9 cellular contexts compared by ENCODE assay signal in genomic region chr1:153944822-153945117, GRCh38. TPM values are rescaled to one million over a fixed set of nuclear protein-coding genes. Genes with fewer than 3 reads are reported as not detected.
DNase-seq lines count a peak whose midpoint lies in the region; ATAC-seq, FAIRE-seq and TF ChIP-seq lines count a peak whose summit lies in the region.
"Had no signal": no experiment of that assay in that cellular context is flagged by ENCODE, and none has a peak within 500 bp of the region (broad histone marks: within the 10 kb centered on the region; RNA-seq: fewer than 3 reads in every experiment).

No MANE protein-coding gene starts in this region.

- 82% methylated on average over 3 of the region's 3 CpGs for WGBS in A549 (ENCODE audit: missing lambda C conversion rate)
- WGBS in HUES64, result 91% methylated on average over 3 of the region's 3 CpGs

- H3K4me3 ChIP-seq in A549 (peak overlapping the region; percentile 99), HUES64 (ENCODE audit: low read length) (peak overlapping the region; percentile 97; the same call in 1 of the 2 replicates)

- H3K9me3 Mint-ChIP-seq in brain (no peaks in the 10 kb centered on the region), naive B cell (peaks cover 0 to 2% (median 0%) of the 10 kb centered on the region in 7 donors)

- H3K27ac ChIP-seq in A549 (peak overlapping the region; percentile 98 to 99; a peak in 4 of 6 replicates), HUES64 (ENCODE audit: low read depth, low read length) (no peak overlapping the region)

- H3K4me2 ChIP-seq in A549, result peak overlapping the region; percentile 89

- peaks cover 53% of the 10 kb centered on the region for H3K36me3 ChIP-seq in HUES64 (ENCODE audit: insufficient read depth, low read length)

- peaks cover 3% of the 10 kb centered on the region for H3K27me3 Mint-ChIP-seq in brain
- H3K27me3 Mint-ChIP-seq in naive B cell, result peaks cover 0 to 4% (median 0%) of the 10 kb centered on the region in 3 donors

- H3K9me3 ChIP-seq in A549, result no peaks in the 10 kb centered on the region
- H3K9me3 ChIP-seq in HUES64 (ENCODE audit: insufficient read depth, low read depth, low read length), result no peaks in the 10 kb centered on the region

- no peaks in the 10 kb centered on the region for H3K27me3 ChIP-seq in HUES64 (ENCODE audit: insufficient read depth, low read length)

- H3K4me1 Mint-ChIP-seq in brain, result peaks cover 19% of the 10 kb centered on the region
- peaks cover 49 to 63% (median 56%) of the 10 kb centered on the region in 3 donors for H3K4me1 Mint-ChIP-seq in naive B cell

- CTCF ChIA-PET in A549 (lab: Yijun Ruan, JAX), result interaction anchor here (0.9 to 5.8 kb wide), 12 partner anchors 9 to 411 kb away, joined by 3 to 75 read pairs (median 6); partner anchors contain the start of genes CREB3L4, CRTC2, RAB13 and SLC39A1

- H3K4me1 ChIP-seq in A549, result peaks cover 16% of the 10 kb centered on the region
- H3K4me1 ChIP-seq in HUES64 (ENCODE audit: insufficient read depth, low read length), result no peaks in the 10 kb centered on the region; the same call in 1 of the 2 replicates

- POLR2A ChIA-PET in A549 (lab: Yijun Ruan, JAX), result interaction anchor here (1.1 to 1.8 kb wide), 3 partner anchors 15 to 33 kb away, joined by 3 to 7 read pairs (median 5); partner anchors contain the start of genes GATAD2B and JTB

- FAIRE-seq in A549 (lab: Jason Lieb, UNC), result no peak
- FAIRE-seq: endometrium had no signal

- TF ChIP-seq CTCF in A549 (IDR thresholded peaks at IDR 0.05) (no peak), brain (conservative IDR thresholded peaks at IDR 0.05) (no peak)

- H3K4me3 Mint-ChIP-seq in brain, result peak overlapping the region; percentile 90 to 94 (median 91)
- H3K4me3 Mint-ChIP-seq in naive B cell, result peak overlapping the region; percentile 85 to 99 (median 96)

- no peak for TF ChIP-seq POLR2A in A549 (IDR thresholded peaks at IDR 0.05; ENCODE audit: low read length)

- ATAC-seq in A549 (no peak), naive B cell (ENCODE audit: low read depth in 2 of 2) (no peak), GM21737 (IDR thresholded peaks at IDR 0.05; ENCODE audit: unreplicated experiment) (no peak)

- no peak overlapping the region for H3K9ac ChIP-seq in HUES64 (ENCODE audit: low read depth, low read length)

- H3K27ac Mint-ChIP-seq in brain (peak overlapping the region; percentile 10 to 98 (median 90)), naive B cell (peak overlapping the region; percentile 98 to 100 (median 100))

- TF ChIP-seq RAD21 in A549 (conservative IDR thresholded peaks at IDR 0.05 in 1 of 2, IDR thresholded peaks at IDR 0.05 in 1 of 2), result no peak

- DNase-seq in A549 (ENCODE audit: low read depth in 1 of 2, low spot score in 1 of 2), result no peak
- no peak for DNase-seq in naive B cell
- no peak for DNase-seq in mucosa of gallbladder (ENCODE audit: low spot score)
- DNase-seq in T1000 (lab: John Stamatoyannopoulos, UW), result no peak
- DNase-seq in inferior parietal cortex (ENCODE audit: extremely low spot score), result no peak

- no peak for TF ChIP-seq EP300 in A549 (IDR thresholded peaks at IDR 0.05)

- H3K36me3 Mint-ChIP-seq in brain (peaks cover 16% of the 10 kb centered on the region), naive B cell (peaks cover 0 to 12% of the 10 kb centered on the region in 2 donors)

TF ChIP-seq in A549, 52 proteins besides CTCF, POLR2A, EP300 and RAD21:
- TF ChIP-seq EHMT2 (IDR thresholded peaks at IDR 0.05; ENCODE audit: low read depth), result no peak
- no peak for TF ChIP-seq ZFP36 (IDR thresholded peaks at IDR 0.05; ENCODE audit: borderline replicate concordance, partially characterized antibody)
- no peak for TF ChIP-seq TFCP2L1 (CRISPR knock-in tag; IDR thresholded peaks at IDR 0.05)
TF ChIP-seq in A549: peak in this region for 0.

RNA-seq across cellular contexts. Expression of gene DENND4B, which starts 1.7 kb away (rescaled TPM):
- polyA plus RNA-seq in A549 (2011; rRNA removed) (18.7 and 24.1 TPM in 2 replicates), A549 (2017; fragmentation: RNase III; extraction: RNeasy Plus Mini Kit Qiagen cat#74134 plus additional on column Dnase treatment) (37.0 to 44.0 TPM (median 43.3 TPM) in 3 replicates), brain (ENCODE audit: insufficient read depth, low read depth, low replicate concordance) (27.6 TPM), naive B cell (ENCODE audit: low read depth in 6 of 6) (10 to 100 TPM in 5 of 6 donors, 1 to 10 TPM in 1; 6.5 to 52.8 (median 29.7) TPM)
- 35.9 and 47.7 TPM in 2 replicates for polyA plus RNA-seq in A549 (2012; cell fraction: cytosol; rRNA removed)
- polyA plus RNA-seq in A549 (2012; cell fraction: nucleus; rRNA removed), result 219 and 307 TPM in 2 replicates
- 32.5 and 43.4 TPM in 2 replicates for polyA minus RNA-seq in A549 (2011; rRNA and poly(A)+ RNA removed)
- 25.4 TPM for polyA plus RNA-seq in HUES64 (2013, experiment 1 of 2)
- 23.6 TPM for polyA plus RNA-seq in HUES64 (2013, experiment 2 of 2)
- total RNA-seq in mucosa of gallbladder, result 65.2 TPM

RNA-seq across cellular contexts. Expression of gene CRTC2, which starts 13.6 kb away (rescaled TPM):
- 19.7 and 23.9 TPM in 2 replicates for polyA plus RNA-seq in A549 (2011; rRNA removed)
- polyA plus RNA-seq in A549 (2012; cell fraction: cytosol; rRNA removed), result 18.3 and 23.3 TPM in 2 replicates
- polyA plus RNA-seq in A549 (2012; cell fraction: nucleus; rRNA removed), result 48.0 and 61.6 TPM in 2 replicates
- 19.1 to 22.3 TPM (median 21.6 TPM) in 3 replicates for polyA plus RNA-seq in A549 (2017; fragmentation: RNase III; extraction: RNeasy Plus Mini Kit Qiagen cat#74134 plus additional on column Dnase treatment)
- 55.1 and 61.7 TPM in 2 replicates for polyA minus RNA-seq in A549 (2011; rRNA and poly(A)+ RNA removed)
- polyA plus RNA-seq in HUES64 (2013, experiment 1 of 2), result 15.1 TPM
- 15.8 TPM for polyA plus RNA-seq in HUES64 (2013, experiment 2 of 2)
- polyA plus RNA-seq in brain (ENCODE audit: insufficient read depth, low read depth, low replicate concordance), result 39.3 TPM
- 10 to 100 TPM; 24.6 to 59.8 (median 35.8) TPM for polyA plus RNA-seq in naive B cell (ENCODE audit: low read depth in 6 of 6)
- total RNA-seq in mucosa of gallbladder, result 60.6 TPM

RNA-seq across cellular contexts. Expression of gene SLC39A1, which starts 18.6 kb away (rescaled TPM):
- polyA plus RNA-seq in A549 (2011; rRNA removed) (80.6 and 90.8 TPM in 2 replicates), A549 (2017; fragmentation: RNase III; extraction: RNeasy Plus Mini Kit Qiagen cat#74134 plus additional on column Dnase treatment) (95.6 to 108 TPM (median 104 TPM) in 3 replicates), brain (ENCODE audit: insufficient read depth, low read depth, low replicate concordance) (52.2 TPM), naive B cell (ENCODE audit: low read depth in 6 of 6) (10 to 100 TPM; 36.0 to 66.7 (median 52.6) TPM)
- polyA plus RNA-seq in A549 (2012; cell fraction: cytosol; rRNA removed), result 87.4 and 122 TPM in 2 replicates
- 92.1 and 95.1 TPM in 2 replicates for polyA plus RNA-seq in A549 (2012; cell fraction: nucleus; rRNA removed)
- polyA minus RNA-seq in A549 (2011; rRNA and poly(A)+ RNA removed), result 58.9 and 67.1 TPM in 2 replicates
- 148 TPM for polyA plus RNA-seq in HUES64 (2013, experiment 1 of 2)
- polyA plus RNA-seq in HUES64 (2013, experiment 2 of 2), result 147 TPM
- 119 TPM for total RNA-seq in mucosa of gallbladder

RNA-seq across cellular contexts. Expression of gene GATAD2B, which starts 22.0 kb away (rescaled TPM):
- polyA plus RNA-seq in A549 (2011; rRNA removed), result 4.9 and 11.5 TPM in 2 replicates
- polyA plus RNA-seq in A549 (2012; cell fraction: cytosol; rRNA removed), result 3.1 and 4.9 TPM in 2 replicates
- polyA plus RNA-seq in A549 (2012; cell fraction: nucleus; rRNA removed), result 5.6 and 6.4 TPM in 2 replicates
- 7.2 to 8.9 TPM (median 8.2 TPM) in 3 replicates for polyA plus RNA-seq in A549 (2017; fragmentation: RNase III; extraction: RNeasy Plus Mini Kit Qiagen cat#74134 plus additional on column Dnase treatment)
- polyA minus RNA-seq in A549 (2011; rRNA and poly(A)+ RNA removed), result 21.4 and 32.9 TPM in 2 replicates
- 13.0 TPM for polyA plus RNA-seq in HUES64 (2013, experiment 1 of 2)
- 14.2 TPM for polyA plus RNA-seq in HUES64 (2013, experiment 2 of 2)
- polyA plus RNA-seq in brain (ENCODE audit: insufficient read depth, low read depth, low replicate concordance), result 29.4 TPM
- 1 to 10 TPM; 4.0 to 7.0 (median 5.1) TPM for polyA plus RNA-seq in naive B cell (ENCODE audit: low read depth in 6 of 6)
- total RNA-seq in mucosa of gallbladder, result 42.5 TPM

RNA-seq across cellular contexts. Expression of gene CREB3L4, which starts 22.9 kb away (rescaled TPM):
- polyA plus RNA-seq in A549 (2011; rRNA removed) (14.3 and 18.0 TPM in 2 replicates), A549 (2017; fragmentation: RNase III; extraction: RNeasy Plus Mini Kit Qiagen cat#74134 plus additional on column Dnase treatment) (6.5 to 11.7 TPM (median 10.1 TPM) in 3 replicates), brain (ENCODE audit: insufficient read depth, low read depth, low replicate concordance) (44.9 TPM), naive B cell (ENCODE audit: low read depth in 6 of 6) (10 to 100 TPM; 12.2 to 16.9 (median 15.6) TPM)
- 13.4 and 15.5 TPM in 2 replicates for polyA plus RNA-seq in A549 (2012; cell fraction: cytosol; rRNA removed)
- polyA plus RNA-seq in A549 (2012; cell fraction: nucleus; rRNA removed), result 20.4 and 22.4 TPM in 2 replicates
- polyA minus RNA-seq in A549 (2011; rRNA and poly(A)+ RNA removed), result 13.2 and 17.2 TPM in 2 replicates
- 17.2 TPM for polyA plus RNA-seq in HUES64 (2013, experiment 1 of 2)
- polyA plus RNA-seq in HUES64 (2013, experiment 2 of 2), result 18.1 TPM
- total RNA-seq in mucosa of gallbladder, result 18.5 TPM
